ENCODE assay signal across 11 cellular contexts in genomic region chr7:114818501-114818900, GRCh38.
DNase-seq lines count a peak whose midpoint lies in the region; ATAC-seq and TF ChIP-seq lines count a peak whose summit lies in the region.
"Had no signal": no experiment of that assay in that cellular context is flagged by ENCODE, and none has a peak within 500 bp of the region (broad histone marks: within the 10 kb centered on the region; RNA-seq: fewer than 3 reads in every experiment).

No MANE protein-coding gene starts in this region.

- H3K4me1 ChIP-seq in skeletal muscle satellite cell (ENCODE audit: control insufficient read depth, insufficient read depth, low read length) = peaks cover 34% of the 10 kb centered on the region
- H3K4me1 ChIP-seq in naive thymus-derived CD4-positive, alpha-beta T cell (ENCODE audit: control insufficient read depth in 2 of 2, insufficient read depth in 2 of 2, low read length in 2 of 2) = no peaks in the 10 kb centered on the region

- peak overlapping the region in 1 of 2 donors; percentile 18 for H3K4me3 Mint-ChIP-seq in activated T-cell treated with anti-CD3 and anti-CD28 coated beads, Interleukin-2, amount 50 U/mL, for 72 hours
- H3K4me3 Mint-ChIP-seq in naive thymus-derived CD4-positive, alpha-beta T cell = no peak overlapping the region
- H3K4me3 Mint-ChIP-seq: CD4-positive, CD25-positive, alpha-beta regulatory T cell had no signal

- no peak overlapping the region for H3K27ac ChIP-seq in naive thymus-derived CD4-positive, alpha-beta T cell (ENCODE audit: low read depth, low read length)
- H3K27ac ChIP-seq: tibial nerve had no signal

- no peak overlapping the region for H3K27ac Mint-ChIP-seq in activated T-cell treated with anti-CD3 and anti-CD28 coated beads, Interleukin-2, amount 50 U/mL, for 72 hours
- no peak overlapping the region for H3K27ac Mint-ChIP-seq in naive thymus-derived CD4-positive, alpha-beta T cell
- H3K27ac Mint-ChIP-seq: CD4-positive, CD25-positive, alpha-beta regulatory T cell had no signal

- H3K4me3 ChIP-seq in epithelial cell of proximal tubule (ENCODE audit: low read depth, low read length) (no peak overlapping the region), skeletal muscle satellite cell (ENCODE audit: low read length) (no peak overlapping the region)
- no peak overlapping the region for H3K4me3 ChIP-seq in naive thymus-derived CD4-positive, alpha-beta T cell (ENCODE audit: low read length)
- H3K4me3 ChIP-seq: tibial nerve had no signal

- no peaks in the 10 kb centered on the region for H3K36me3 ChIP-seq in skeletal muscle satellite cell (ENCODE audit: insufficient read depth, low read length)
- H3K36me3 ChIP-seq in naive thymus-derived CD4-positive, alpha-beta T cell (ENCODE audit: control insufficient read depth in 2 of 3, insufficient read depth in 3 of 3, low read length in 3 of 3) = no peaks in the 10 kb centered on the region
- H3K36me3 ChIP-seq: tibial nerve had no signal

- peaks cover 8 to 14% of the 10 kb centered on the region in 2 donors for H3K36me3 Mint-ChIP-seq in activated T-cell treated with anti-CD3 and anti-CD28 coated beads, Interleukin-2, amount 50 U/mL, for 72 hours (ENCODE audit: insufficient read depth in 2 of 2)
- H3K36me3 Mint-ChIP-seq in naive thymus-derived CD4-positive, alpha-beta T cell = peaks cover 0 to 5% (median 0%) of the 10 kb centered on the region in 5 donors
- H3K36me3 Mint-ChIP-seq: CD4-positive, CD25-positive, alpha-beta regulatory T cell had no signal

- peak overlapping the region; percentile 49 for H3K4me2 ChIP-seq in skeletal muscle satellite cell (ENCODE audit: low read length)

- peak in 1 of 2 donors; percentile 44 for DNase-seq in activated T-cell treated with anti-CD3 and anti-CD28 coated beads, Interleukin-2, amount 50 U/mL, for 72 hours
- no peak for DNase-seq in activated T-cell treated with anti-CD3 and anti-CD28 coated beads, Interleukin-2, amount 50 U/mL, for 1 hour
- DNase-seq in NCI-H446 (lab: John Stamatoyannopoulos, UW) = peak; percentile 34 to 67
- peak; percentile 47 for DNase-seq in epithelial cell of proximal tubule (ENCODE audit: low read depth)
- DNase-seq in naive thymus-derived CD4-positive, alpha-beta T cell = no peak
- DNase-seq in DMS53 (lab: John Stamatoyannopoulos, UW) = no peak
- DNase-seq: CD4-positive, CD25-positive, alpha-beta regulatory T cell; NCI-H2029 treated with DMSO at 0.1 percent for 48 hours had no signal

- no peak overlapping the region for H3K9ac ChIP-seq in skeletal muscle satellite cell (ENCODE audit: low read depth, low read length)

- intact Hi-C loops in naive thymus-derived CD4-positive, alpha-beta T cell (cut with micrococcal nuclease) = no loop called here

- TF ChIP-seq CTCF in epithelial cell of proximal tubule (conservative IDR thresholded peaks at IDR 0.05; ENCODE audit: low read depth, low read length) = no peak

- no peaks in the 10 kb centered on the region for H3K9me3 ChIP-seq in skeletal muscle satellite cell (replicated peaks; ENCODE audit: low read length)
- no peaks in the 10 kb centered on the region for H3K9me3 ChIP-seq in naive thymus-derived CD4-positive, alpha-beta T cell (ENCODE audit: control insufficient read depth in 2 of 3, low read length in 3 of 3)
- H3K9me3 ChIP-seq: tibial nerve had no signal

- peaks cover 7% of the 10 kb centered on the region for H3K27me3 Mint-ChIP-seq in activated T-cell treated with anti-CD3 and anti-CD28 coated beads, Interleukin-2, amount 50 U/mL, for 72 hours (ENCODE audit: low read depth)
- H3K27me3 Mint-ChIP-seq in naive thymus-derived CD4-positive, alpha-beta T cell = peaks cover 0 to 7% (median 5%) of the 10 kb centered on the region in 5 donors
- H3K27me3 Mint-ChIP-seq: CD4-positive, CD25-positive, alpha-beta regulatory T cell had no signal

- CTCF ChIA-PET in naive thymus-derived CD4-positive, alpha-beta T cell (lab: Charles Lee) = no interaction called here

- peaks cover 60% of the 10 kb centered on the region for H3K4me1 Mint-ChIP-seq in activated T-cell treated with anti-CD3 and anti-CD28 coated beads, Interleukin-2, amount 50 U/mL, for 72 hours (ENCODE audit: low read depth)
- H3K4me1 Mint-ChIP-seq in naive thymus-derived CD4-positive, alpha-beta T cell = peaks cover 0 to 15% (median 13%) of the 10 kb centered on the region in 7 donors

- H3K27me3 ChIP-seq in skeletal muscle satellite cell (ENCODE audit: control insufficient read depth, insufficient read depth, low read length) = no peaks in the 10 kb centered on the region
- H3K27me3 ChIP-seq in naive thymus-derived CD4-positive, alpha-beta T cell (ENCODE audit: control insufficient read depth in 2 of 2, insufficient read depth in 2 of 2, low read length in 2 of 2) = no peaks in the 10 kb centered on the region
- H3K27me3 ChIP-seq: tibial nerve had no signal

- ATAC-seq in activated T-cell treated with anti-CD3 and anti-CD28 coated beads, Interleukin-2, amount 50 U/mL, for 72 hours (replicated peaks in 1 of 2) = peak; percentile 100
- no peak for ATAC-seq in HG02798 (IDR thresholded peaks at IDR 0.05; ENCODE audit: poor library complexity, unreplicated experiment)
- no peak for ATAC-seq in naive thymus-derived CD4-positive, alpha-beta T cell

- POLR2A ChIA-PET in naive thymus-derived CD4-positive, alpha-beta T cell (lab: Charles Lee) = no interaction called here

- H3K9me3 Mint-ChIP-seq in activated T-cell treated with anti-CD3 and anti-CD28 coated beads, Interleukin-2, amount 50 U/mL, for 72 hours = peaks cover 2 to 3% of the 10 kb centered on the region in 2 donors
- peaks cover 0 to 6% (median 0%) of the 10 kb centered on the region in 11 donors for H3K9me3 Mint-ChIP-seq in naive thymus-derived CD4-positive, alpha-beta T cell

Comparison
In these comparisons a context has a peak if more than half of its experiments do, and no peak if none do; other contexts are left out.
1. ATAC-seq: peak in activated T-cell treated with anti-CD3 and anti-CD28 coated beads, Interleukin-2, amount 50 U/mL, for 72 hours (2 of 2); none in HG02798 (single experiment) and naive thymus-derived CD4-positive, alpha-beta T cell (single experiment).
2. DNase-seq: peak in NCI-H446 (2 of 2) and epithelial cell of proximal tubule (single experiment); none in activated T-cell treated with anti-CD3 and anti-CD28 coated beads, Interleukin-2, amount 50 U/mL, for 1 hour (single experiment), naive thymus-derived CD4-positive, alpha-beta T cell (0 of 9) and DMS53 (single experiment).